13 cellular contexts compared by ENCODE assay signal in the genomic region with DNA sequence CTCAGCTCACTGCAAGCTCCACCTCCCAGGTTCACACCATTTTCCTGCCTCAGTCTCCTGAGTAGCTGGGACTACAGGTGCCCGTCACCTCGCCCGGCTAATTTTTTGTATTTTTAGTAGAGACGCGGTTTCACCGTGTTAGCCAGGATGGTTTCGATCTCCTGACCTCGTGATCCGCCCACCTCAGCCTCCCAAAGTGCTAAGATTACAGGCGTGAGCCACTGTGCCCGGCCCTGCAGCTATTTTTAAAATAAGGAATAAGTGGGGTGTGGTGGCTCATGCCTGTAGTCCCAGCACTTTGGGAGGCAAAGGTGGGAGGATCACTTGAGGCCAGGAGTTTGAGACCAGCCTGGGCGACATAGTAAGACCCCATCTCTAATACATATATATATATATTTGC. TPM values are rescaled to one million over a fixed set of nuclear protein-coding genes. Genes with fewer than 3 reads are reported as not detected.
"Had no signal": no experiment of that assay in that cellular context is flagged by ENCODE, and none has a peak within 500 bp of the region (broad histone marks: within the 10 kb centered on the region; RNA-seq: fewer than 3 reads in every experiment).

No MANE protein-coding gene starts in this region.

RNA-seq across cellular contexts. Expression of gene ACER1, which starts 27.0 kb away (rescaled TPM):
- total RNA-seq: activated CD8-positive, alpha-beta memory T cell treated with anti-CD3 and anti-CD28 coated beads for 36 hours; astrocyte; colonic mucosa; esophagus muscularis mucosa; frontal cortex; hepatocyte; left lung; lung; mesenteric fat pad; omental fat pad; posterior vena cava; sigmoid colon; smooth muscle cell had no signal
